ENCODE assay signal across 1 cellular context in genomic region chr10:93445097-93445960, GRCh38.
TF ChIP-seq lines count a peak whose summit lies in the region.

No MANE protein-coding gene starts in this region.

TF ChIP-seq in H1, 55 proteins besides CTCF, POLR2A, EP300 and RAD21:
- TF ChIP-seq TAF7 (optimal IDR thresholded peaks at IDR 0.05; ENCODE audit: borderline replicate concordance, low read depth, low read length) (no peak), CBX5 (IDR thresholded peaks at IDR 0.05; ENCODE audit: low read depth, low read length) (no peak), POU5F1 (IDR thresholded peaks at IDR 0.05; ENCODE audit: low read depth, low read length) (no peak), MAX (IDR thresholded peaks at IDR 0.05) (peak; percentile 57; the same call in 1 of the 2 replicates), TCF12 (IDR thresholded peaks at IDR 0.05; ENCODE audit: low read depth, low read length) (peak; percentile 91), CHD2 (IDR thresholded peaks at IDR 0.05; ENCODE audit: low read length) (no peak; the same call in 1 of the 2 replicates), NRF1 (IDR thresholded peaks at IDR 0.05; ENCODE audit: low read depth, low read length) (no peak), ATF3 (IDR thresholded peaks at IDR 0.05; ENCODE audit: insufficient read depth, low read depth, low read length) (no peak), SIX5 (IDR thresholded peaks at IDR 0.05; ENCODE audit: low read depth, low read length) (no peak), CHD1 (IDR thresholded peaks at IDR 0.05; ENCODE audit: low read depth, low read length) (no peak), BRCA1 (IDR thresholded peaks at IDR 0.05; ENCODE audit: low read depth, low read length) (no peak), ZNF274 (IDR thresholded peaks at IDR 0.05; ENCODE audit: borderline replicate concordance, extremely low read depth, low read length) (no peak), TAF1 (IDR thresholded peaks at IDR 0.05; ENCODE audit: low read depth, low read length) (peak; percentile 84), GABPA (IDR thresholded peaks at IDR 0.05; ENCODE audit: borderline replicate concordance, insufficient read depth, low read length) (no peak), SAP30 (IDR thresholded peaks at IDR 0.05; ENCODE audit: insufficient read depth, insufficient replicate concordance, low read length) (no peak), SIRT6 (IDR thresholded peaks at IDR 0.05; ENCODE audit: low read length) (no peak), EGR1 (IDR thresholded peaks at IDR 0.05; ENCODE audit: borderline replicate concordance, low read depth, low read length) (no peak), RFX5 (IDR thresholded peaks at IDR 0.05; ENCODE audit: borderline replicate concordance, low read depth, low read length) (no peak), HDAC6 (IDR thresholded peaks at IDR 0.05; ENCODE audit: low read depth, low read length) (no peak), CEBPB (IDR thresholded peaks at IDR 0.05; ENCODE audit: low read depth, low read length) (no peak), RBBP5 (IDR thresholded peaks at IDR 0.05; ENCODE audit: borderline replicate concordance, low read depth, low read length) (no peak), BCL11A (IDR thresholded peaks at IDR 0.05; ENCODE audit: low read depth in 2 of 2, low read length in 2 of 2) (no peak), RNF2 (IDR thresholded peaks at IDR 0.05; ENCODE audit: borderline replicate concordance, low read depth, low read length, missing control alignments, poor library complexity, severe bottlenecking) (no peak), GTF2F1 (IDR thresholded peaks at IDR 0.05; ENCODE audit: borderline replicate concordance, low read depth, low read length) (no peak), FOSL1 (IDR thresholded peaks at IDR 0.05; ENCODE audit: insufficient read depth, low read depth, low read length) (no peak), SRF (IDR thresholded peaks at IDR 0.05; ENCODE audit: low read depth, low read length) (0 out of 2 replicates have a peak, but pooled peaks have one; percentile 25), TBP (IDR thresholded peaks at IDR 0.05; ENCODE audit: low read depth, low read length) (peak; percentile 87), CTBP2 (IDR thresholded peaks at IDR 0.05; ENCODE audit: borderline replicate concordance, insufficient read depth, insufficient read length, low read length) (no peak), CBX8 (IDR thresholded peaks at IDR 0.05; ENCODE audit: borderline replicate concordance, low read depth, low read length) (no peak), NANOG (IDR thresholded peaks at IDR 0.05; ENCODE audit: insufficient read depth, low read depth, low read length, poor library complexity, severe bottlenecking) (peak; percentile 56), MAFK (IDR thresholded peaks at IDR 0.05; ENCODE audit: low read depth, low read length) (no peak), KDM5A (IDR thresholded peaks at IDR 0.05; ENCODE audit: low read length) (no peak), TEAD4 (IDR thresholded peaks at IDR 0.05; ENCODE audit: low read depth, low read length) (peak; percentile 89), CREB1 (IDR thresholded peaks at IDR 0.05) (no peak; the same call in 1 of the 2 replicates), HDAC2 (IDR thresholded peaks at IDR 0.05; ENCODE audit: borderline replicate concordance in 1 of 2, low read depth in 2 of 2, low read length in 2 of 2) (peak; percentile 28 to 90; a peak in 2 of 4 replicates), SP4 (IDR thresholded peaks at IDR 0.05; ENCODE audit: low read length) (no peak), SP2 (IDR thresholded peaks at IDR 0.05; ENCODE audit: low read length) (no peak), KDM4A (IDR thresholded peaks at IDR 0.05; ENCODE audit: low read depth, low read length, severe bottlenecking) (no peak), KDM1A (IDR thresholded peaks at IDR 0.05; ENCODE audit: borderline replicate concordance, low read length) (peak; percentile 99), SUZ12 (IDR thresholded peaks at IDR 0.05; ENCODE audit: low read length) (no peak), BACH1 (IDR thresholded peaks at IDR 0.05; ENCODE audit: low read length) (no peak), SP1 (IDR thresholded peaks at IDR 0.05; ENCODE audit: low read depth, low read length) (peak; percentile 85), POLR2AphosphoS5 (IDR thresholded peaks at IDR 0.05; ENCODE audit: low read depth, low read length) (peak; percentile 89), SIN3A (conservative IDR thresholded peaks at IDR 0.05 in 1 of 2, IDR thresholded peaks at IDR 0.05 in 1 of 2; ENCODE audit: low read depth in 1 of 2, low read length in 2 of 2) (peak; percentile 40 to 86; a peak in 2 of 4 replicates), PHF8 (conservative IDR thresholded peaks at IDR 0.05; ENCODE audit: low read depth, low read length) (no peak; the same call in 1 of the 2 replicates), YY1 (IDR thresholded peaks at IDR 0.05; ENCODE audit: low read depth, low read length) (peak; percentile 64; the same call in 1 of the 2 replicates), JUN (IDR thresholded peaks at IDR 0.05; ENCODE audit: low read depth, low read length) (peak; percentile 7; the same call in 1 of the 2 replicates), ASH2L (IDR thresholded peaks at IDR 0.05; ENCODE audit: low read length) (peak; percentile 44), JUND (IDR thresholded peaks at IDR 0.05; ENCODE audit: low read length) (no peak), EZH2 (IDR thresholded peaks at IDR 0.05; ENCODE audit: low read depth, low read length, severe bottlenecking) (no peak), RXRA (IDR thresholded peaks at IDR 0.05; ENCODE audit: insufficient read depth, low read depth, low read length) (no peak)
- TF ChIP-seq, protein P1, sequence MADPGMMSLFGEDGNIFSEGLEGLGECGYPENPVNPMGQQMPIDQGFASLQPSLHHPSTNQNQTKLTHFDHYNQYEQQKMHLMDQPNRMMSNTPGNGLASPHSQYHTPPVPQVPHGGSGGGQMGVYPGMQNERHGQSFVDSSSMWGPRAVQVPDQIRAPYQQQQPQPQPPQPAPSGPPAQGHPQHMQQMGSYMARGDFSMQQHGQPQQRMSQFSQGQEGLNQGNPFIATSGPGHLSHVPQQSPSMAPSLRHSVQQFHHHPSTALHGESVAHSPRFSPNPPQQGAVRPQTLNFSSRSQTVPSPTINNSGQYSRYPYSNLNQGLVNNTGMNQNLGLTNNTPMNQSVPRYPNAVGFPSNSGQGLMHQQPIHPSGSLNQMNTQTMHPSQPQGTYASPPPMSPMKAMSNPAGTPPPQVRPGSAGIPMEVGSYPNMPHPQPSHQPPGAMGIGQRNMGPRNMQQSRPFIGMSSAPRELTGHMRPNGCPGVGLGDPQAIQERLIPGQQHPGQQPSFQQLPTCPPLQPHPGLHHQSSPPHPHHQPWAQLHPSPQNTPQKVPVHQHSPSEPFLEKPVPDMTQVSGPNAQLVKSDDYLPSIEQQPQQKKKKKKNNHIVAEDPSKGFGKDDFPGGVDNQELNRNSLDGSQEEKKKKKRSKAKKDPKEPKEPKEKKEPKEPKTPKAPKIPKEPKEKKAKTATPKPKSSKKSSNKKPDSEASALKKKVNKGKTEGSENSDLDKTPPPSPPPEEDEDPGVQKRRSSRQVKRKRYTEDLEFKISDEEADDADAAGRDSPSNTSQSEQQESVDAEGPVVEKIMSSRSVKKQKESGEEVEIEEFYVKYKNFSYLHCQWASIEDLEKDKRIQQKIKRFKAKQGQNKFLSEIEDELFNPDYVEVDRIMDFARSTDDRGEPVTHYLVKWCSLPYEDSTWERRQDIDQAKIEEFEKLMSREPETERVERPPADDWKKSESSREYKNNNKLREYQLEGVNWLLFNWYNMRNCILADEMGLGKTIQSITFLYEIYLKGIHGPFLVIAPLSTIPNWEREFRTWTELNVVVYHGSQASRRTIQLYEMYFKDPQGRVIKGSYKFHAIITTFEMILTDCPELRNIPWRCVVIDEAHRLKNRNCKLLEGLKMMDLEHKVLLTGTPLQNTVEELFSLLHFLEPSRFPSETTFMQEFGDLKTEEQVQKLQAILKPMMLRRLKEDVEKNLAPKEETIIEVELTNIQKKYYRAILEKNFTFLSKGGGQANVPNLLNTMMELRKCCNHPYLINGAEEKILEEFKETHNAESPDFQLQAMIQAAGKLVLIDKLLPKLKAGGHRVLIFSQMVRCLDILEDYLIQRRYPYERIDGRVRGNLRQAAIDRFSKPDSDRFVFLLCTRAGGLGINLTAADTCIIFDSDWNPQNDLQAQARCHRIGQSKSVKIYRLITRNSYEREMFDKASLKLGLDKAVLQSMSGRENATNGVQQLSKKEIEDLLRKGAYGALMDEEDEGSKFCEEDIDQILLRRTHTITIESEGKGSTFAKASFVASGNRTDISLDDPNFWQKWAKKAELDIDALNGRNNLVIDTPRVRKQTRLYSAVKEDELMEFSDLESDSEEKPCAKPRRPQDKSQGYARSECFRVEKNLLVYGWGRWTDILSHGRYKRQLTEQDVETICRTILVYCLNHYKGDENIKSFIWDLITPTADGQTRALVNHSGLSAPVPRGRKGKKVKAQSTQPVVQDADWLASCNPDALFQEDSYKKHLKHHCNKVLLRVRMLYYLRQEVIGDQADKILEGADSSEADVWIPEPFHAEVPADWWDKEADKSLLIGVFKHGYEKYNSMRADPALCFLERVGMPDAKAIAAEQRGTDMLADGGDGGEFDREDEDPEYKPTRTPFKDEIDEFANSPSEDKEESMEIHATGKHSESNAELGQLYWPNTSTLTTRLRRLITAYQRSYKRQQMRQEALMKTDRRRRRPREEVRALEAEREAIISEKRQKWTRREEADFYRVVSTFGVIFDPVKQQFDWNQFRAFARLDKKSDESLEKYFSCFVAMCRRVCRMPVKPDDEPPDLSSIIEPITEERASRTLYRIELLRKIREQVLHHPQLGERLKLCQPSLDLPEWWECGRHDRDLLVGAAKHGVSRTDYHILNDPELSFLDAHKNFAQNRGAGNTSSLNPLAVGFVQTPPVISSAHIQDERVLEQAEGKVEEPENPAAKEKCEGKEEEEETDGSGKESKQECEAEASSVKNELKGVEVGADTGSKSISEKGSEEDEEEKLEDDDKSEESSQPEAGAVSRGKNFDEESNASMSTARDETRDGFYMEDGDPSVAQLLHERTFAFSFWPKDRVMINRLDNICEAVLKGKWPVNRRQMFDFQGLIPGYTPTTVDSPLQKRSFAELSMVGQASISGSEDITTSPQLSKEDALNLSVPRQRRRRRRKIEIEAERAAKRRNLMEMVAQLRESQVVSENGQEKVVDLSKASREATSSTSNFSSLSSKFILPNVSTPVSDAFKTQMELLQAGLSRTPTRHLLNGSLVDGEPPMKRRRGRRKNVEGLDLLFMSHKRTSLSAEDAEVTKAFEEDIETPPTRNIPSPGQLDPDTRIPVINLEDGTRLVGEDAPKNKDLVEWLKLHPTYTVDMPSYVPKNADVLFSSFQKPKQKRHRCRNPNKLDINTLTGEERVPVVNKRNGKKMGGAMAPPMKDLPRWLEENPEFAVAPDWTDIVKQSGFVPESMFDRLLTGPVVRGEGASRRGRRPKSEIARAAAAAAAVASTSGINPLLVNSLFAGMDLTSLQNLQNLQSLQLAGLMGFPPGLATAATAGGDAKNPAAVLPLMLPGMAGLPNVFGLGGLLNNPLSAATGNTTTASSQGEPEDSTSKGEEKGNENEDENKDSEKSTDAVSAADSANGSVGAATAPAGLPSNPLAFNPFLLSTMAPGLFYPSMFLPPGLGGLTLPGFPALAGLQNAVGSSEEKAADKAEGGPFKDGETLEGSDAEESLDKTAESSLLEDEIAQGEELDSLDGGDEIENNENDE (IDR thresholded peaks at IDR 0.05; ENCODE audit: insufficient replicate concordance, low read length): no peak
- TF ChIP-seq, protein P2, sequence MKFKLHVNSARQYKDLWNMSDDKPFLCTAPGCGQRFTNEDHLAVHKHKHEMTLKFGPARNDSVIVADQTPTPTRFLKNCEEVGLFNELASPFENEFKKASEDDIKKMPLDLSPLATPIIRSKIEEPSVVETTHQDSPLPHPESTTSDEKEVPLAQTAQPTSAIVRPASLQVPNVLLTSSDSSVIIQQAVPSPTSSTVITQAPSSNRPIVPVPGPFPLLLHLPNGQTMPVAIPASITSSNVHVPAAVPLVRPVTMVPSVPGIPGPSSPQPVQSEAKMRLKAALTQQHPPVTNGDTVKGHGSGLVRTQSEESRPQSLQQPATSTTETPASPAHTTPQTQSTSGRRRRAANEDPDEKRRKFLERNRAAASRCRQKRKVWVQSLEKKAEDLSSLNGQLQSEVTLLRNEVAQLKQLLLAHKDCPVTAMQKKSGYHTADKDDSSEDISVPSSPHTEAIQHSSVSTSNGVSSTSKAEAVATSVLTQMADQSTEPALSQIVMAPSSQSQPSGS (IDR thresholded peaks at IDR 0.05; ENCODE audit: low read length): no peak
- TF ChIP-seq, protein P3, sequence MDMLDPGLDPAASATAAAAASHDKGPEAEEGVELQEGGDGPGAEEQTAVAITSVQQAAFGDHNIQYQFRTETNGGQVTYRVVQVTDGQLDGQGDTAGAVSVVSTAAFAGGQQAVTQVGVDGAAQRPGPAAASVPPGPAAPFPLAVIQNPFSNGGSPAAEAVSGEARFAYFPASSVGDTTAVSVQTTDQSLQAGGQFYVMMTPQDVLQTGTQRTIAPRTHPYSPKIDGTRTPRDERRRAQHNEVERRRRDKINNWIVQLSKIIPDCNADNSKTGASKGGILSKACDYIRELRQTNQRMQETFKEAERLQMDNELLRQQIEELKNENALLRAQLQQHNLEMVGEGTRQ (IDR thresholded peaks at IDR 0.05; ENCODE audit: low read length): 0 out of 2 replicates have a peak, but pooled peaks have one; percentile 12
- TF ChIP-seq, protein P4, sequence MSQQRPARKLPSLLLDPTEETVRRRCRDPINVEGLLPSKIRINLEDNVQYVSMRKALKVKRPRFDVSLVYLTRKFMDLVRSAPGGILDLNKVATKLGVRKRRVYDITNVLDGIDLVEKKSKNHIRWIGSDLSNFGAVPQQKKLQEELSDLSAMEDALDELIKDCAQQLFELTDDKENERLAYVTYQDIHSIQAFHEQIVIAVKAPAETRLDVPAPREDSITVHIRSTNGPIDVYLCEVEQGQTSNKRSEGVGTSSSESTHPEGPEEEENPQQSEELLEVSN (IDR thresholded peaks at IDR 0.05): no peak
